8 cellular contexts compared by ENCODE assay signal in the genomic region with DNA sequence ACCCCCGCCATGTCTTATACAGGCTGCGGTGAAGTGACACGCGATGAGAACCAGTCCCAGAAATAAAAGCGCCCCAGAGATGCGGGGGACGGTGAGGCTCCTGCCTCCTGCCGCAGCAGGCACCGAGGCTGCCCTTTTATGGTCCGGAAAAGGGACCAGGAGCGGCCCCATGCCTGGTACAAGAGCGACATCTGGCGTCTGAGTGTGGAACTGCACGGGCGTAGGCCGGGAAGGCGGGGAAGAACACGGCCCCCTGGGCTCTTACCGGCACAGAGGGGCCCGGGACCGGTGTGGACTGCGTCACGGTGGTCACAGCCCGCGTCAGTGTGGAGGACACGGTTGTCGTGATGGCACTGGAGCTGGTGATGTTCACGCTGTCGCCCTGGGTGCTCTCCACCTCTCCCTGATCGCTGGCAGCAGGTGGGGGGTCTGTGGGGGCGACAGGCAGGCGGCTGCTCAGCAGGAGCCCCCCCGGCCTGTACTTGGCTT.
DNase-seq lines count a peak whose midpoint lies in the region; ATAC-seq and TF ChIP-seq lines count a peak whose summit lies in the region.

No MANE protein-coding gene starts in this region.

- no peak overlapping the region for H3K4me3 ChIP-seq in BLaER1 treated with 17β-estradiol and CSF1 and Interleukin-3, amounts not matched to agents 10 nM and 100 nM

- no peaks in the 10 kb centered on the region for H3K27me3 Mint-ChIP-seq in effector memory CD8-positive, alpha-beta T cell

- peaks cover 47% of the 10 kb centered on the region for H3K36me3 Mint-ChIP-seq in effector memory CD8-positive, alpha-beta T cell (ENCODE audit: insufficient read depth)

- H3K36me3 ChIP-seq in BLaER1 treated with 17β-estradiol and CSF1 and Interleukin-3, amounts not matched to agents 10 nM and 100 nM = peaks cover 74 to 95% (median 90%) of the 10 kb centered on the region in 11 experiments

- peak overlapping the region in 4 of 11 experiments; percentile 13 to 64 (median 36); a peak in 6 of 22 replicates for H3K27ac ChIP-seq in BLaER1 treated with 17β-estradiol and CSF1 and Interleukin-3, amounts not matched to agents 10 nM and 100 nM

- peaks cover 0 to 100% (median 94%) of the 10 kb centered on the region in 11 experiments; a peak in 19 of 22 replicates for H4K20me1 ChIP-seq in BLaER1 treated with 17β-estradiol and CSF1 and Interleukin-3, amounts not matched to agents 10 nM and 100 nM

- peaks cover 0 to 4% of the 10 kb centered on the region in 2 donors for H3K4me1 Mint-ChIP-seq in effector memory CD8-positive, alpha-beta T cell (ENCODE audit: low read depth in 2 of 2)

- peak; percentile 72 for TF ChIP-seq CTCF in GM20000 (IDR thresholded peaks at IDR 0.05; ENCODE audit: extremely low read depth, missing control alignments)

- H3K9me3 ChIP-seq in BLaER1 treated with 17β-estradiol and CSF1 and Interleukin-3, amounts not matched to agents 10 nM and 100 nM (replicated peaks in 1 of 11) = no peaks in the 10 kb centered on the region

- ATAC-seq in effector memory CD8-positive, alpha-beta T cell (replicated peaks) = peak; percentile 83

- peaks cover 40 to 60% (median 54%) of the 10 kb centered on the region in 10 experiments for H3K4me1 ChIP-seq in BLaER1 treated with 17β-estradiol and CSF1 and Interleukin-3, amounts not matched to agents 10 nM and 100 nM

- H3K9ac ChIP-seq in BLaER1 treated with 17β-estradiol and CSF1 and Interleukin-3, amounts not matched to agents 10 nM and 100 nM = peak overlapping the region in 7 of 11 experiments; percentile 16 to 44 (median 30); a peak in 9 of 22 replicates

- H3K4me2 ChIP-seq in BLaER1 treated with 17β-estradiol and CSF1 and Interleukin-3, amounts not matched to agents 10 nM and 100 nM = peak overlapping the region in 10 of 11 experiments; percentile 26 to 80 (median 38); a peak in 19 of 22 replicates

- H3K9me3 Mint-ChIP-seq in effector memory CD8-positive, alpha-beta T cell = no peaks in the 10 kb centered on the region

- H3K27me3 ChIP-seq in BLaER1 treated with 17β-estradiol and CSF1 and Interleukin-3, amounts not matched to agents 10 nM and 100 nM = peaks cover 0 to 38% (median 5%) of the 10 kb centered on the region in 11 experiments; a peak in 8 of 22 replicates

- H3K4me3 Mint-ChIP-seq in effector memory CD8-positive, alpha-beta T cell = peak overlapping the region; percentile 27 to 40

- peak overlapping the region; percentile 22 to 73 for H3K27ac Mint-ChIP-seq in effector memory CD8-positive, alpha-beta T cell

- peak; percentile 86 for DNase-seq in GM20000 (ENCODE audit: low spot score)
- DNase-seq in NCI-H2196 (lab: John Stamatoyannopoulos, UW; ENCODE audit: unreplicated experiment) = peak; percentile 66
- peak; percentile 56 to 65 for DNase-seq in activated CD8-positive, alpha-beta memory T cell treated with anti-CD3 and anti-CD28 coated beads for 1 hour (ENCODE audit: extremely low read depth in 1 of 2, low read depth in 1 of 2)
- DNase-seq in effector memory CD8-positive, alpha-beta T cell = peak; percentile 76 to 80 (median 79)
- peak; percentile 24 for DNase-seq in middle frontal gyrus (ENCODE audit: extremely low spot score, low spot score)
- peak; percentile 89 for DNase-seq in stimulated activated CD8-positive, alpha-beta memory T cell treated with anti-CD3 and anti-CD28 coated beads, Interleukin-4, amount 100 ng/mL, for 48 hours
- DNase-seq in GOT3 (lab: John Stamatoyannopoulos, UW) = no peak
